8 cellular contexts compared by ENCODE assay signal in the genomic region with DNA sequence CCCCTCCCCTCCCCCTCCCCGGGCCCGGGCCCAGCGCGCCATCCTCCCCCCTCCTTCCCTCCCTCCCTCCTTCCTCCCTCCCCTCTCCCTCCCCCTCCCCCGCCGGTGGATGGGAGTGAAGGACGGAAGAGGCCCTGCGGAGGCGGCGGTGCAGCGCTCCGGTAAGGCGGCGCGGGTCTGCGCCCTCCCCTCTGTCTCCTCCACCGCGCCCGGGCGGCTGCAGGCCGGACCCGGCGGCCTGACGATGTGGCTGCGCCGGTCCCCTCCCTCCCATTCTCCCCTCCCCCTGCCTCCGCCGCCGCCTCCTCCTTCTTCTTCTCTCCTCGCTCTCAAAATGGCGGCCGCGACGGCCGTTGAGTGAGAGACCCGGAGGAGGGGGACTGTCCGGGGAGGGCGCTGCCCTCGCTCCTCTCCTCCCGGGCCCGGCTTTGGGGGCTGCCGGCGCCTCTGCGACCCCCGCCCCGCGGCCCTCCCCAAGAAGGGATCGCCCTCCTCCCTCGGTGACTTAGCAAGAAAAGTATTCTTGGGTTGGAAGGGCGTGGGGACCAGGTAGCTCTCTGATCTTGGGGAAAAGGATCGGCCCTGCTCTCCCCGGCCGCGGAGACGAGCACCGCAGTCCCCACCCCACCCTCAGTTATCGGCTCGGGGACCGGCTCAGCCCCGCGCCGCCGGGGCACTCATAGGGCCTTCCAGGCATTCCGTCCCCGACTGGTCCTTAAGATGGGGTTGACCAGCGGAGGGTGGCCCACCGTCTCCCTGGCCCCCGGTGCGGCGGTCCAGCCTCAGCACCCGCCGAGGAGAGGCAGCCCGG. TPM values are rescaled to one million over a fixed set of nuclear protein-coding genes. Genes with fewer than 3 reads are reported as not detected.
DNase-seq lines count a peak whose midpoint lies in the region; TF ChIP-seq lines count a peak whose summit lies in the region.

No MANE protein-coding gene starts in this region.

- TF ChIP-seq CTCF in H9 (conservative IDR thresholded peaks at IDR 0.05) (no peak), Loucy (conservative IDR thresholded peaks at IDR 0.05; ENCODE audit: low read length) (no peak), left ventricle myocardium inferior (IDR thresholded peaks at IDR 0.05; ENCODE audit: borderline replicate concordance) (no peak), prostate gland (IDR thresholded peaks at IDR 0.05) (no peak)

- H3K4me3 Mint-ChIP-seq in H9 = peak overlapping the region; percentile 87 to 96

- no peak overlapping the region for H4K8ac ChIP-seq in H9 (replicated peaks; ENCODE audit: insufficient read length, low read depth, low read length)

- WGBS in H9 (ENCODE audit: extremely low coverage, insufficient read length, low lambda C conversion rate) = no CpG with 5 or more reads among the region's 73 CpGs
- 0% methylated on average over 51 of the region's 73 CpGs for WGBS in prostate gland
- 2% methylated on average over 71 of the region's 73 CpGs for WGBS in urinary bladder

- H3K27me3 ChIP-seq in H9 (ENCODE audit: insufficient read depth, low read length) = no peaks in the 10 kb centered on the region
- H3K27me3 ChIP-seq in Loucy (ENCODE audit: insufficient read depth, low read length, poor library complexity, severe bottlenecking) = peaks cover 7% of the 10 kb centered on the region
- H3K27me3 ChIP-seq in left ventricle myocardium inferior (ENCODE audit: low read depth) = no peaks in the 10 kb centered on the region
- H3K27me3 ChIP-seq in prostate gland (replicated peaks; ENCODE audit: insufficient read depth) = no peaks in the 10 kb centered on the region

- H3K4me1 Mint-ChIP-seq in H9 = peaks cover 27 to 35% of the 10 kb centered on the region in 2 experiments

- peak overlapping the region; percentile 85 for H2BK5ac ChIP-seq in H9 (ENCODE audit: insufficient read length, low read length)

- intact Hi-C loops in left ventricle myocardium inferior (cut with micrococcal nuclease) = no loop called here
- intact Hi-C loops in prostate gland (cut with DNase I) = loop anchor here (5.0 kb wide), 1 partner anchor 118 kb away; a partner anchor contains a TSS

- H3K27ac ChIP-seq in H9 (ENCODE audit: insufficient read length, low read depth, low read length) (peak overlapping the region; percentile 23), left ventricle myocardium inferior (replicated peaks) (peak overlapping the region; percentile 99), prostate gland (peak overlapping the region; percentile 98 to 99), urinary bladder (ENCODE audit: low read depth) (peak overlapping the region; percentile 99)

- no peaks in the 10 kb centered on the region for H3K27me3 Mint-ChIP-seq in H9 (ENCODE audit: low read depth)

- no peak overlapping the region for H2BK20ac ChIP-seq in H9 (ENCODE audit: low read depth, low read length, poor library complexity, severe bottlenecking)

- H3T11ph ChIP-seq in H9 (ENCODE audit: low read length) = no peak overlapping the region

- H4K20me1 ChIP-seq in H9 (ENCODE audit: control insufficient read depth, insufficient read depth, insufficient read length) (no peaks in the 10 kb centered on the region), Loucy (ENCODE audit: insufficient read depth, low read length, poor library complexity, severe bottlenecking) (peaks cover 50% of the 10 kb centered on the region)

- no peaks in the 10 kb centered on the region for H3K36me3 Mint-ChIP-seq in H9 (ENCODE audit: insufficient read depth in 1 of 3, low read depth in 3 of 3)

- H3K9me3 Mint-ChIP-seq in H9 = no peaks in the 10 kb centered on the region

- H3K36me3 ChIP-seq in Loucy (ENCODE audit: insufficient read depth, low read length) (no peaks in the 10 kb centered on the region), left ventricle myocardium inferior (no peaks in the 10 kb centered on the region), prostate gland (no peaks in the 10 kb centered on the region), urinary bladder (ENCODE audit: insufficient read depth) (no peaks in the 10 kb centered on the region)

- H3K9me3 ChIP-seq in H9 (ENCODE audit: control insufficient read depth, low read depth, low read length) = no peaks in the 10 kb centered on the region
- no peaks in the 10 kb centered on the region for H3K9me3 ChIP-seq in Loucy (ENCODE audit: insufficient read depth, low read depth, low read length)
- no peaks in the 10 kb centered on the region for H3K9me3 ChIP-seq in left ventricle myocardium inferior (replicated peaks)
- no peaks in the 10 kb centered on the region for H3K9me3 ChIP-seq in prostate gland

- peak; percentile 62 for TF ChIP-seq POLR2A in prostate gland (IDR thresholded peaks at IDR 0.05)

- H3K14ac ChIP-seq in H9 (ENCODE audit: insufficient read depth, low read length) = peak overlapping the region; percentile 97

- H2BK15ac ChIP-seq in H9 (ENCODE audit: low read depth, low read length) = no peak overlapping the region

- no peaks in the 10 kb centered on the region for H3F3A ChIP-seq in Loucy (ENCODE audit: low read depth)

- no peak overlapping the region for H4K91ac ChIP-seq in H9 (ENCODE audit: insufficient read length, low read depth, low read length)

- peaks cover under 1% of the 10 kb centered on the region for H3K79me1 ChIP-seq in H9 (ENCODE audit: insufficient read depth, low read depth, low read length, poor library complexity, severe bottlenecking)

- no peak overlapping the region for H4K5ac ChIP-seq in H9 (ENCODE audit: insufficient read length, low read depth, low read length)

- peak overlapping the region; percentile 51 for H2BK12ac ChIP-seq in H9 (ENCODE audit: insufficient read length, low read depth, low read length)

- H3K79me2 ChIP-seq in H9 (ENCODE audit: insufficient read depth, low read length) = peaks cover 34% of the 10 kb centered on the region; the same call in 1 of the 2 replicates
- peaks cover 53% of the 10 kb centered on the region for H3K79me2 ChIP-seq in Loucy (ENCODE audit: insufficient read depth, low read length)

- H3K18ac ChIP-seq in H9 (ENCODE audit: insufficient read length, low read depth, low read length) = peak overlapping the region; percentile 96

- H3K4me2 ChIP-seq in H9 (ENCODE audit: insufficient read depth, insufficient read length, low read length) = peak overlapping the region; percentile 99
- peak overlapping the region; percentile 99 for H3K4me2 ChIP-seq in Loucy (ENCODE audit: low read depth, low read length, poor library complexity, severe bottlenecking)

- H3K27ac Mint-ChIP-seq in H9 = peak overlapping the region in 2 of 3 experiments; percentile 79 to 88; a peak in 4 of 7 replicates

- H2BK120ac ChIP-seq in H9 (ENCODE audit: low read depth, low read length, poor library complexity, severe bottlenecking) = no peak overlapping the region

- peaks cover 12% of the 10 kb centered on the region for H3K23me2 ChIP-seq in H9 (ENCODE audit: insufficient read length, low read depth, low read length, poor library complexity, severe bottlenecking)

- no peak overlapping the region for H3K56ac ChIP-seq in H9 (ENCODE audit: insufficient read length, low read depth, low read length)

- H3K9me2 ChIP-seq in Loucy (replicated peaks; ENCODE audit: low read depth, low read length) = no peaks in the 10 kb centered on the region

- H2AFZ ChIP-seq in H9 (ENCODE audit: low read length) (no peak overlapping the region), Loucy (ENCODE audit: low read length) (peak overlapping the region; percentile 84)

- no peak overlapping the region for H2AK5ac ChIP-seq in H9 (ENCODE audit: insufficient read length, low read length)

- H3K9ac ChIP-seq in H9 (ENCODE audit: extremely low read depth, insufficient read length, low read length) (peak overlapping the region; percentile 72), Loucy (ENCODE audit: low read depth, low read length, poor library complexity, severe bottlenecking) (peak overlapping the region; percentile 95)

- DNase-seq in GM04504 (ENCODE audit: low read depth) (peak; percentile 52), H9 (peak; percentile 87), T-helper 1 cell (peak; percentile 69 to 85 (median 80)), amniotic epithelial cell (ENCODE audit: low read depth) (peak; percentile 72), left ventricle myocardium inferior (peak; percentile 85), prostate gland (ENCODE audit: low spot score) (peak; percentile 81)

- no peaks in the 10 kb centered on the region for H3K4me1 ChIP-seq in H9 (ENCODE audit: insufficient read depth, low read length)
- H3K4me1 ChIP-seq in Loucy (ENCODE audit: insufficient read depth, low read length, poor library complexity, severe bottlenecking) = peaks cover 35% of the 10 kb centered on the region
- H3K4me1 ChIP-seq in left ventricle myocardium inferior = peaks cover 66% of the 10 kb centered on the region
- peaks cover 4% of the 10 kb centered on the region for H3K4me1 ChIP-seq in prostate gland (replicated peaks)
- H3K4me1 ChIP-seq in urinary bladder (ENCODE audit: insufficient read depth) = no peaks in the 10 kb centered on the region

- H3K4me3 ChIP-seq in Loucy (ENCODE audit: low read length, poor library complexity, severe bottlenecking) (peak overlapping the region; percentile 98), left ventricle myocardium inferior (peak overlapping the region; percentile 93), prostate gland (peak overlapping the region; percentile 90 to 91), urinary bladder (ENCODE audit: low read depth, low read length) (peak overlapping the region; percentile 83)

- H3K23ac ChIP-seq in H9 (ENCODE audit: insufficient read length, low read depth, low read length) = no peak overlapping the region

- H3K4ac ChIP-seq in H9 (ENCODE audit: low read depth, low read length) = peak overlapping the region; percentile 78

RNA-seq across cellular contexts. Expression of a gene that starts 0.6 kb away (rescaled TPM):
- total RNA-seq in H9 (2021) (130 and 134 TPM in 2 replicates), left ventricle myocardium inferior (115 TPM), prostate gland (10 to 100 TPM; 47.9 to 92.9 TPM), urinary bladder (210 TPM)
- 56.4 TPM for polyA plus RNA-seq in urinary bladder

Comparison
In these comparisons a context has a peak if more than half of its experiments do, and no peak if none do; other contexts are left out.
1. Peak in every context shown above with its lines: DNase-seq, H3K4me3 ChIP-seq and H3K27ac ChIP-seq.
2. H3K27ac ChIP-seq: peak in every context shown above with its lines; median percentile 99 in left ventricle myocardium inferior; 99 in urinary bladder; 98 in prostate gland; 23 in H9.